10 cellular contexts compared by ENCODE assay signal in the genomic region with DNA sequence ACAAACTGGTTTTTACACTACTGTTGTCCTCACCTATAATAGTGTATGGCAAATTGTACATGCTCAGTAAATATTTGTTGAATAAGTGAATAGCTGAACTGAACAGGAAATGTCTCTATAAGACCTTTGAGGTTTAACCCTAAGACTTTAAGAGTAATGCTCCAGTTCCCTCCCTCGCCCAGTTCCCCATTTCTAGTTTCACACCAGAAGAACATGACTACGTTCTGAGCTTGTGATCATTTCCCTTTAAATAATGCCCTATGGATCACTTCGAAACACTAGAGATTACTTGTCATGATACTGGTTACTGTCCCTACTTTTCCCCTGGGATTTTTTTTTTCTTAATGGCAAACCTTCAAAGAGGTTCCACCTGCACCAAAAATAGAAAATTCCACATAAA.
DNase-seq lines count a peak whose midpoint lies in the region; ATAC-seq and TF ChIP-seq lines count a peak whose summit lies in the region.
"Had no signal": no experiment of that assay in that cellular context is flagged by ENCODE, and none has a peak within 500 bp of the region (broad histone marks: within the 10 kb centered on the region; RNA-seq: fewer than 3 reads in every experiment).

No MANE protein-coding gene starts in this region.

- ATAC-seq in GM19395 (IDR thresholded peaks at IDR 0.05; ENCODE audit: unreplicated experiment) (peak; percentile 92), HG02938 (IDR thresholded peaks at IDR 0.05; ENCODE audit: unreplicated experiment) (peak; percentile 88)

- no peak for TF ChIP-seq POLR2A in erythroblast (IDR thresholded peaks at IDR 0.05; ENCODE audit: low read length)

- H3K9ac ChIP-seq in MM.1S (ENCODE audit: low read length): no peak overlapping the region

- H3K9me3 ChIP-seq in MM.1S (replicated peaks; ENCODE audit: insufficient read depth, low read length): no peaks in the 10 kb centered on the region

- 0 out of 2 replicates have a peak, but pooled peaks cover 2% of the 10 kb centered on the region for H3K79me2 ChIP-seq in MM.1S (ENCODE audit: low read length)

- H3K4me2 ChIP-seq in MM.1S (ENCODE audit: low read depth, low read length): peak overlapping the region; percentile 65

- H3K36me3 ChIP-seq in GM06990 (ENCODE audit: control insufficient read depth, insufficient read depth, low read length) (no peaks in the 10 kb centered on the region), MM.1S (replicated peaks; ENCODE audit: insufficient read depth, low read length) (no peaks in the 10 kb centered on the region)

- peaks cover 9% of the 10 kb centered on the region; the same call in 1 of the 2 replicates for H3K4me1 ChIP-seq in MM.1S (ENCODE audit: low read length)

- DNase-seq in GM06990 (ENCODE audit: extremely low read depth, insufficient read length) (peak; percentile 36), MM.1S (peak; percentile 46), Ammon's horn (ENCODE audit: low spot score) (no peak), erythroblast (lab: John Stamatoyannopoulos, UW) (no peak), COR-L47 (lab: John Stamatoyannopoulos, UW) (no peak)
- no peak for DNase-seq in stimulated activated CD4-positive, alpha-beta T cell treated with anti-CD3 and anti-CD28 coated beads, Interleukin-12 subunit alpha, Interleukin-12 subunit beta, amount 100 ng/mL, for 4 hours
- DNase-seq: activated CD4-positive, alpha-beta T cell treated with anti-CD3 and anti-CD28 coated beads for 4 hours had no signal

- peak overlapping the region; percentile 80 for H3K27ac ChIP-seq in MM.1S (ENCODE audit: low read length)
- H3K27ac ChIP-seq: skin epidermis had no signal

- H4K20me1 ChIP-seq in MM.1S (ENCODE audit: insufficient read depth, low read length): no peaks in the 10 kb centered on the region

- H3K27me3 ChIP-seq in GM06990 (replicated peaks; ENCODE audit: control insufficient read depth, insufficient read depth, low read length): no peaks in the 10 kb centered on the region
- no peaks in the 10 kb centered on the region for H3K27me3 ChIP-seq in MM.1S (replicated peaks; ENCODE audit: insufficient read depth, low read length)

- H3K4me3 ChIP-seq in GM06990 (replicated peaks; ENCODE audit: low read depth, low read length): no peak overlapping the region
- no peak overlapping the region; the same call in 1 of the 2 replicates for H3K4me3 ChIP-seq in MM.1S (ENCODE audit: low read length)
- H3K4me3 ChIP-seq: skin epidermis had no signal

- H3K9me2 ChIP-seq in MM.1S (replicated peaks; ENCODE audit: insufficient read depth, low read length): no peaks in the 10 kb centered on the region

- no peak overlapping the region for H2AFZ ChIP-seq in MM.1S (ENCODE audit: low read length)

- peaks cover 5% of the 10 kb centered on the region; the same call in 1 of the 2 replicates for H3F3A ChIP-seq in MM.1S (ENCODE audit: insufficient read depth, low read length)

- no peak for TF ChIP-seq CTCF in GM06990 (IDR thresholded peaks at IDR 0.05; ENCODE audit: insufficient read depth, low read length, poor library complexity, severe bottlenecking)
- no peak for TF ChIP-seq CTCF in MM.1S (IDR thresholded peaks at IDR 0.05; ENCODE audit: low read length)

Comparison
In these comparisons a context has a peak if more than half of its experiments do, and no peak if none do; other contexts are left out.
1. DNase-seq: peak in GM06990 (single experiment) and MM.1S (single experiment); none in Ammon's horn (single experiment), erythroblast (0 of 2), stimulated activated CD4-positive, alpha-beta T cell treated with anti-CD3 and anti-CD28 coated beads, Interleukin-12 subunit alpha, Interleukin-12 subunit beta, amount 100 ng/mL, for 4 hours (single experiment) and COR-L47 (single experiment).